21 cellular contexts compared by ENCODE assay signal in genomic region chr6:147547369-147547902, GRCh38. TPM values are rescaled to one million over a fixed set of nuclear protein-coding genes. Genes with fewer than 3 reads are reported as not detected.
DNase-seq lines count a peak whose midpoint lies in the region; ATAC-seq, FAIRE-seq and TF ChIP-seq lines count a peak whose summit lies in the region.
"Had no signal": no experiment of that assay in that cellular context is flagged by ENCODE, and none has a peak within 500 bp of the region (broad histone marks: within the 10 kb centered on the region; RNA-seq: fewer than 3 reads in every experiment).

No MANE protein-coding gene starts in this region.

- H3K36me3 ChIP-seq in right lobe of liver (no peaks in the 10 kb centered on the region), HepG2 (replicated peaks in 1 of 2; ENCODE audit: control insufficient read depth in 1 of 2, insufficient read depth in 2 of 2, low read length in 2 of 2) (no peaks in the 10 kb centered on the region), K562 (ENCODE audit: control insufficient read depth, insufficient read depth, low read length) (no peaks in the 10 kb centered on the region)

- TF ChIP-seq CTCF in right lobe of liver (IDR thresholded peaks at IDR 0.05) (no peak), HepG2 (CRISPR knock-in tag; IDR thresholded peaks at IDR 0.05) (no peak), K562 (IDR thresholded peaks at IDR 0.05 in 2 of 3, conservative IDR thresholded peaks at IDR 0.05 in 1 of 3; ENCODE audit: insufficient read depth in 2 of 3, low read depth in 1 of 3, low read length in 3 of 3) (peak in 1 of 3 experiments; percentile 8; a peak in 1 of 6 replicates)

- WGBS in right lobe of liver (ENCODE audit: insufficient coverage, low coverage, low lambda C conversion rate, missing lambda C conversion rate): 64% methylated on average over 10 of the region's 10 CpGs
- WGBS in HepG2 (ENCODE audit: low lambda C conversion rate): 0% methylated on average over 10 of the region's 10 CpGs
- under 1% methylated on average over 10 of the region's 10 CpGs for WGBS in K562 (ENCODE audit: insufficient coverage, low coverage, missing lambda C conversion rate)
- WGBS in right cardiac atrium: 51% methylated on average over 10 of the region's 10 CpGs

- FAIRE-seq in HepG2 (lab: Jason Lieb, UNC) (no peak), K562 (lab: Jason Lieb, UNC) (no peak)
- FAIRE-seq: A204.1, GM12878, RCC 7860 had no signal

- DNase-seq in right lobe of liver: no peak
- DNase-seq in HepG2 (ENCODE audit: low spot score): no peak
- peak in 1 of 4 experiments; percentile 44 for DNase-seq in K562 (ENCODE audit: extremely low read depth in 1 of 4, low spot score in 3 of 4)
- no peak for DNase-seq in right cardiac atrium
- DNase-seq in NCI-H1417 treated with DMSO at 0.1 percent for 48 hours (lab: John Stamatoyannopoulos, UW): no peak
- no peak for DNase-seq in activated CD8-positive, alpha-beta memory T cell treated with anti-CD3 and anti-CD28 coated beads, Interleukin-2, amount 50 U/mL, for 4 hours
- DNase-seq in posterior cingulate gyrus: no peak
- DNase-seq: Calu3; CD4-positive, alpha-beta T cell; GF-D8; GOT3; KBM-7; NCI-H1436; NCI-H2029; NCI-H345; NCI-H524 treated with DMSO at 0.1 percent for 48 hours; SIG-M5 had no signal

- ATAC-seq in right lobe of liver (peak in 3 of 4 donors; percentile 17 to 51 (median 23)), HepG2 (no peak), K562 (peak; percentile 74), right cardiac atrium (peak in 1 of 2 donors; percentile 33), GM19452 (IDR thresholded peaks at IDR 0.05; ENCODE audit: unreplicated experiment) (no peak)
- ATAC-seq: GM12878 had no signal

- no peaks in the 10 kb centered on the region for H3K79me2 ChIP-seq in HepG2 (ENCODE audit: insufficient read depth, low read length)
- no peaks in the 10 kb centered on the region for H3K79me2 ChIP-seq in K562 (ENCODE audit: control insufficient read depth, insufficient read depth, low read length)

- H3K9me3 ChIP-seq in right lobe of liver: no peaks in the 10 kb centered on the region
- no peaks in the 10 kb centered on the region for H3K9me3 ChIP-seq in HepG2 (ENCODE audit: low read length)
- no peaks in the 10 kb centered on the region for H3K9me3 ChIP-seq in K562 (replicated peaks; ENCODE audit: control insufficient read depth, insufficient read depth, low read depth, low read length)
- no peaks in the 10 kb centered on the region for H3K9me3 ChIP-seq in right cardiac atrium (ENCODE audit: control insufficient read depth, low read length)

- intact Hi-C loops in right lobe of liver (cut with DNase I) (no loop called here), HepG2 (cut with micrococcal nuclease; ENCODE audit: unreplicated experiment) (no loop called here), K562 (cut with micrococcal nuclease) (loop anchor here (2.0 kb wide), 1 partner anchor 41 kb away; no protein-coding TSS in a partner anchor), right cardiac atrium (cut with DNase I) (no loop called here), posterior cingulate gyrus (cut with DNase I) (no loop called here)

- CTCF ChIA-PET in HepG2 (lab: Yijun Ruan, JAX; ENCODE audit: low intra/inter-chr PET ratio, low total read pairs): no interaction called here
- CTCF ChIA-PET in K562 (lab: Yijun Ruan, JAX; ENCODE audit: low intra/inter-chr PET ratio): no interaction called here

- H4K20me1 ChIP-seq in HepG2 (ENCODE audit: insufficient read depth, low read length): no peaks in the 10 kb centered on the region
- H4K20me1 ChIP-seq in K562 (replicated peaks; ENCODE audit: control insufficient read depth, insufficient read depth, low read length): no peaks in the 10 kb centered on the region

- TF ChIP-seq EP300 in HepG2 (IDR thresholded peaks at IDR 0.05; ENCODE audit: low read depth in 2 of 2, low read length in 2 of 2): no peak
- no peak for TF ChIP-seq EP300 in HepG2 (CRISPR knock-in tag; IDR thresholded peaks at IDR 0.05; ENCODE audit: borderline replicate concordance)
- no peak for TF ChIP-seq EP300 in K562 (IDR thresholded peaks at IDR 0.05; ENCODE audit: low read length)

- H3K9ac ChIP-seq in HepG2 (ENCODE audit: insufficient read depth, low read depth, low read length): no peak overlapping the region
- no peak overlapping the region for H3K9ac ChIP-seq in K562 (ENCODE audit: insufficient read depth in 1 of 2, low read depth in 2 of 2, low read length in 2 of 2)

- in situ Hi-C loops in HepG2 (cut with HindIII; ENCODE audit: extremely low pct_ligation_motif_present, low pct_unique_long_range_greater_than_20kb) (no loop called here), K562 (cut with MboI) (no loop called here)

- POLR2A ChIA-PET in HepG2 (lab: Yijun Ruan, JAX): no interaction called here
- POLR2A ChIA-PET in K562 (lab: Yijun Ruan, JAX): interaction anchor here (0.5 to 1.2 kb wide), 5 partner anchors 12 to 181 kb away, joined by 3 to 4 read pairs (median 3); no protein-coding TSS in a partner anchor

- BruUV-seq in HepG2 (replicated peaks; lab: Mats Ljungman, UMichigan) (no TSS peak), K562 (replicated peaks; lab: Mats Ljungman, UMichigan) (no TSS peak)

- H3K9me1 ChIP-seq in K562 (ENCODE audit: control insufficient read depth, insufficient read depth, low read length): no peaks in the 10 kb centered on the region

- H3K4me2 ChIP-seq in HepG2 (ENCODE audit: low read depth, low read length) (no peak overlapping the region), K562 (ENCODE audit: insufficient read depth, low read length) (peak overlapping the region; percentile 9; the same call in 1 of the 2 replicates)

- TF ChIP-seq POLR2A in right lobe of liver (IDR thresholded peaks at IDR 0.05) (no peak), HepG2 (IDR thresholded peaks at IDR 0.05; ENCODE audit: insufficient read depth in 1 of 2, low read depth in 2 of 2, low read length in 2 of 2) (no peak), K562 (conservative IDR thresholded peaks at IDR 0.05) (no peak)

- H3K27ac ChIP-seq in right lobe of liver (no peak overlapping the region), HepG2 (ENCODE audit: extremely low read length, insufficient read depth, low read length) (no peak overlapping the region), K562 (ENCODE audit: extremely low read depth, low read depth, low read length) (no peak overlapping the region), right cardiac atrium (ENCODE audit: low read length) (peak overlapping the region; percentile 36)

- H2AFZ ChIP-seq in HepG2 (ENCODE audit: low read length) (no peak overlapping the region), K562 (ENCODE audit: low read depth, low read length) (peak overlapping the region; percentile 32; the same call in 1 of the 2 replicates)

- no peaks in the 10 kb centered on the region for H3K4me1 ChIP-seq in right lobe of liver
- no peaks in the 10 kb centered on the region for H3K4me1 ChIP-seq in HepG2 (ENCODE audit: insufficient read depth, low read length)
- peaks cover 0 to 7% of the 10 kb centered on the region in 2 experiments; a peak in 2 of 5 replicates for H3K4me1 ChIP-seq in K562 (replicated peaks in 1 of 2; ENCODE audit: control insufficient read depth in 2 of 2, insufficient read depth in 2 of 2, low read length in 2 of 2)
- no peaks in the 10 kb centered on the region for H3K4me1 ChIP-seq in right cardiac atrium (ENCODE audit: control insufficient read depth, insufficient read depth, low read length)

- no peaks in the 10 kb centered on the region for H3K27me3 ChIP-seq in right lobe of liver
- H3K27me3 ChIP-seq in HepG2 (ENCODE audit: control insufficient read depth in 1 of 2, insufficient read depth in 2 of 2, low read length in 2 of 2): no peaks in the 10 kb centered on the region
- H3K27me3 ChIP-seq in K562 (ENCODE audit: control insufficient read depth in 2 of 2, insufficient read depth in 2 of 2, low read length in 2 of 2): peaks cover 0 to 2% of the 10 kb centered on the region in 2 experiments; a peak in 1 of 5 replicates
- H3K27me3 ChIP-seq in right cardiac atrium (ENCODE audit: control insufficient read depth, insufficient read depth): no peaks in the 10 kb centered on the region

- no peak for TF ChIP-seq RAD21 in HepG2 (CRISPR knock-in tag; IDR thresholded peaks at IDR 0.05)
- TF ChIP-seq RAD21 in K562 (CRISPR knock-in tag; conservative IDR thresholded peaks at IDR 0.05 in 1 of 2, IDR thresholded peaks at IDR 0.05 in 1 of 2): no peak

- H3K4me3 ChIP-seq in right lobe of liver (no peak overlapping the region), HepG2 (replicated peaks in 1 of 3; ENCODE audit: insufficient read depth in 1 of 3, low read depth in 2 of 3, low read length in 3 of 3) (no peak overlapping the region), K562 (no peak overlapping the region), right cardiac atrium (ENCODE audit: low read length) (no peak overlapping the region)
- H3K4me3 ChIP-seq: GM12878 had no signal

RNA-seq across cellular contexts. Expression of gene SAMD5, which starts 38.9 kb away (rescaled TPM):
- total RNA-seq in right lobe of liver: 10 to 100 TPM in 4 of 6 experiments, 1 to 10 TPM in 2; 9.5 to 17.6 (median 11.5) TPM
- 0.02 and 0.04 TPM in 2 replicates for total RNA-seq in HepG2 (2016; rRNA removed; fragmentation: Illumina TruSeq; extraction: Trizol)
- total RNA-seq in HepG2 (2016; cell fraction: cytosol; rRNA removed; fragmentation: Illumina TruSeq; extraction: Trizol; ENCODE audit: low read depth): not detected in 2 replicates
- 0.04 TPM in 1 of 2 replicates, not detected in the other for total RNA-seq in HepG2 (2016; cell fraction: insoluble cytoplasmic fraction; rRNA removed; fragmentation: Illumina TruSeq; extraction: Trizol)
- not detected in 2 replicates for total RNA-seq in HepG2 (2016; cell fraction: membrane; rRNA removed; fragmentation: Illumina TruSeq; extraction: Trizol)
- not detected in 2 replicates for total RNA-seq in HepG2 (2016; cell fraction: nucleus; rRNA removed; fragmentation: Illumina TruSeq; extraction: Trizol)
- polyA plus RNA-seq in HepG2 (2011; rRNA removed): 0.04 and 0.07 TPM in 2 replicates
- 0.01 and 0.03 TPM in 2 replicates for polyA plus RNA-seq in HepG2 (2011; cell fraction: cytosol; rRNA removed)
- 0.02 and 0.03 TPM in 2 replicates for polyA plus RNA-seq in HepG2 (2011; cell fraction: nucleus; rRNA removed)
- polyA plus RNA-seq in HepG2 (2012): 0.03 TPM in 1 of 2 replicates, not detected in the other
- not detected in 2 replicates for polyA plus RNA-seq in HepG2 (2016; cell fraction: cytosol; fragmentation: Illumina TruSeq; extraction: Trizol; ENCODE audit: low read depth)
- not detected in 2 replicates for polyA plus RNA-seq in HepG2 (2016; cell fraction: insoluble cytoplasmic fraction; fragmentation: Illumina TruSeq; extraction: Trizol; ENCODE audit: low read depth)
- polyA plus RNA-seq in HepG2 (2016; cell fraction: membrane; fragmentation: Illumina TruSeq; extraction: Trizol; ENCODE audit: low read depth): not detected in 2 replicates
- polyA plus RNA-seq in HepG2 (2016; cell fraction: nucleus; fragmentation: Illumina TruSeq; extraction: Trizol; ENCODE audit: insufficient read depth, low read depth): not detected in 2 replicates
- 0.02 TPM in 1 of 2 replicates, not detected in the other for polyA minus RNA-seq in HepG2 (2011; rRNA and poly(A)+ RNA removed; ENCODE audit: low replicate concordance)
- polyA minus RNA-seq in HepG2 (2011; cell fraction: cytosol; rRNA and poly(A)+ RNA removed): not detected in 2 replicates
- 0.12 and 0.13 TPM in 2 replicates for polyA minus RNA-seq in HepG2 (2011; cell fraction: nucleus; rRNA and poly(A)+ RNA removed)
- 0.23 TPM in 1 of 2 replicates, not detected in the other for total RNA-seq in K562 (2011; cell fraction: chromatin; rRNA removed; ENCODE audit: low replicate concordance)
- total RNA-seq in K562 (2011; cell fraction: nucleolus; rRNA removed): 0.13 TPM in 1 of 2 replicates, not detected in the other
- 0.15 TPM in 1 of 2 replicates, not detected in the other for total RNA-seq in K562 (2011; cell fraction: nucleoplasm; rRNA removed)
- total RNA-seq in K562 (2014; rRNA removed): 0.29 and 0.36 TPM in 2 replicates
- total RNA-seq in K562 (2014; rRNA removed; fragmentation: Illumina TruSeq; extraction: Trizol): 0.58 and 0.80 TPM in 2 replicates
- total RNA-seq in K562 (2015; rRNA removed; fragmentation: Illumina TruSeq; extraction: Trizol): 0.83 and 0.91 TPM in 2 replicates
- total RNA-seq in K562 (2021): 0.55 and 0.58 TPM in 2 replicates
- polyA plus RNA-seq in K562 (2011; rRNA removed): 0.08 and 0.61 TPM in 2 replicates
- 0.06 and 0.18 TPM in 2 replicates for polyA plus RNA-seq in K562 (2011; cell fraction: cytosol; rRNA removed)
- 0.14 and 0.33 TPM in 2 replicates for polyA plus RNA-seq in K562 (2011; cell fraction: nucleus; rRNA removed)
- 0.39 and 0.57 TPM in 2 replicates for polyA plus RNA-seq in K562 (2012)
- polyA plus RNA-seq in K562 (2014; fragmentation: Illumina TruSeq; extraction: Trizol): 0.44 and 0.62 TPM in 2 replicates
- under 1 TPM; 0.15 to 0.22 TPM for polyA plus RNA-seq in K562 (2014; fragmentation: Nextera tagmentation; extraction: Ambion mirVana)
- polyA plus RNA-seq in K562 (2014; rRNA removed): 0.20 and 0.30 TPM in 2 replicates
- polyA minus RNA-seq in K562 (2011; rRNA and poly(A)+ RNA removed): 0.06 and 0.39 TPM in 2 replicates
- polyA minus RNA-seq in K562 (2011; cell fraction: cytosol; rRNA and poly(A)+ RNA removed): 0.29 TPM in 1 of 2 replicates, not detected in the other
- 0.40 TPM in 1 of 2 replicates, not detected in the other for polyA minus RNA-seq in K562 (2011; cell fraction: nucleus; rRNA and poly(A)+ RNA removed)
- total RNA-seq in right cardiac atrium: 1 to 10 TPM; 1.4 to 2.9 (median 1.8) TPM
- 1.0 TPM for polyA plus RNA-seq in right cardiac atrium
- total RNA-seq: CD4-positive, alpha-beta T cell had no signal

Comparison
In these comparisons a context has a peak if more than half of its experiments do, and no peak if none do; other contexts are left out.
1. ATAC-seq: peak in right lobe of liver (3 of 4) and K562 (single experiment); none in HepG2 (single experiment) and GM19452 (single experiment).